Comparison of ENCODE assay signal across 21 cellular contexts in the genomic region with DNA sequence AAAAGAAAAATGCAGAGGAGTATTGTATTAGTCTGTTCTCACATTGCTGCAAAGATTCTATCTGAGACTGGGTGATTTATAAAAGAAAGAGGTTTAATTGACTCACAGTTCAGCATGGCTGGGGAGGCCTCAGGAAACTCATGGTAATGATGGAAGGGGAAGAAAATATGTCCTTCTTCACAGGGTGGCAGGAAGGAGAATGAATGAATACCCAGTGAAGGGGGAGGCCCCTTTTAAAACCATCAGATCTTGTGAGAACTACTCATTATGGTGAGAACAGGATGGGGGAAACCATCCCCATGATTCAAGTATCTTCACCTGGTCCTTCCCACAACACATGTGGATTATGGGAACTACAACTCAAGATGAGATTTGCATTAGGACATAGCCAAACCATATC. TPM values are rescaled to one million over a fixed set of nuclear protein-coding genes. Genes with fewer than 3 reads are reported as not detected.
"Had no signal": no experiment of that assay in that cellular context is flagged by ENCODE, and none has a peak within 500 bp of the region (broad histone marks: within the 10 kb centered on the region; RNA-seq: fewer than 3 reads in every experiment).

No MANE protein-coding gene starts in this region.

- ATAC-seq: K562 had no signal

- DNase-seq: Kasumi-1, MM.1S, NCI-H1092 treated with DMSO at 0.1 percent for 48 hours, NCI-H1436, NCI-H187, NCI-H2029, NCI-H2081 treated with DMSO at 0.1 percent for 48 hours, NCI-H2171, NCI-H226, NCI-H446, NCI-H510A, NCI-H524 treated with DMSO at 0.1 percent for 48 hours, NCI-H69, NCI-H774, Right ventricle myocardium superior, RPMI8226, SIG-M5 had no signal

- H3K27ac Mint-ChIP-seq: IgD-negative memory B cell had no signal

- H3K4me1 Mint-ChIP-seq: IgD-negative memory B cell had no signal

- H3K4me3 Mint-ChIP-seq: IgD-negative memory B cell had no signal

RNA-seq across cellular contexts. Expression of gene BOLL, which starts 10.2 kb away (rescaled TPM):
- total RNA-seq: M059J, Right ventricle myocardium superior, SJSA1 had no signal
